ENCODE assay signal across 17 cellular contexts in the genomic region with DNA sequence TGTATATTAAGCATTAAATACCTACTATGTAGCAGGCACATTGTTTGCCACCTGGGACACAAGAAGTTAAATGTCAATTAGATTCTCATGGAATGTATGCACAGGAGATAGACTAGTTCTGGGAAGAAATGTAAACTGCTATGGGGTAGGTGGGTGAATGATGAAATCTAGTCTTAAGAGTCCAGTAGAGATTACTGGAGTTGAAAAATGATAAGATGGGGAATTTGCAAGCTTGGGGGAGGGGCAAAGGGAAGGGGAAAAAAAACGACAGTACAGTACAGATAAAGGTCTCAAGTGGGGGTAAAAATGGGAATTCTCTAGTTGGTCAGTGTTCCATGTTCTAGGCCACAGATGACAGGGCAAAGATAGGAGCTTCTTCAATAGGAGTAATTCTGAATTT.
DNase-seq lines count a peak whose midpoint lies in the region; ATAC-seq, FAIRE-seq and TF ChIP-seq lines count a peak whose summit lies in the region.
"Had no signal": no experiment of that assay in that cellular context is flagged by ENCODE, and none has a peak within 500 bp of the region (broad histone marks: within the 10 kb centered on the region; RNA-seq: fewer than 3 reads in every experiment).

No MANE protein-coding gene starts in this region.

- H3K9me2 ChIP-seq in GM23338 (ENCODE audit: insufficient read depth): no peaks in the 10 kb centered on the region
- no peaks in the 10 kb centered on the region for H3K9me2 ChIP-seq in Karpas-422 (replicated peaks; ENCODE audit: insufficient read depth, low read length)

- H3K4me1 ChIP-seq in GM23338 (ENCODE audit: insufficient read depth): no peaks in the 10 kb centered on the region
- peaks cover 22% of the 10 kb centered on the region for H3K4me1 ChIP-seq in Karpas-422 (ENCODE audit: low read length)
- H3K4me1 ChIP-seq in astrocyte (ENCODE audit: insufficient read depth, low read length): no peaks in the 10 kb centered on the region
- H3K4me1 ChIP-seq: BE2C had no signal

- POLR2A ChIA-PET in WTC11 (lab: Charles Lee): no interaction called here

- H3F3A ChIP-seq in GM23338 (replicated peaks; ENCODE audit: low read depth): no peaks in the 10 kb centered on the region

- H3K79me2 ChIP-seq in GM23338 (replicated peaks; ENCODE audit: insufficient read depth): no peaks in the 10 kb centered on the region
- peaks cover 23% of the 10 kb centered on the region for H3K79me2 ChIP-seq in Karpas-422 (ENCODE audit: low read length)
- H3K79me2 ChIP-seq in astrocyte (ENCODE audit: insufficient read depth, low read length): no peaks in the 10 kb centered on the region

- DNase-seq in GM23338 (ENCODE audit: low spot score) (no peak), Karpas-422 (no peak), astrocyte (ENCODE audit: low read depth) (no peak), mesothelial cell of epicardium (ENCODE audit: low spot score in 2 of 2, unreplicated experiment in 2 of 2) (no peak), WTC11 (ENCODE audit: low spot score) (no peak), GM03348 (ENCODE audit: low spot score) (no peak), MG63 (no peak), HUDEP-2 (lab: John Stamatoyannopoulos, UW; ENCODE audit: unreplicated experiment in 76 of 76) (no peak)
- DNase-seq: BE2C; CD8-positive, alpha-beta T cell; DMS53; GF-D8; GOT3; H9; HFFc6 had no signal

- H3K27me3 ChIP-seq in GM23338 (ENCODE audit: insufficient read depth) (no peaks in the 10 kb centered on the region), Karpas-422 (ENCODE audit: low read length) (no peaks in the 10 kb centered on the region), astrocyte (ENCODE audit: insufficient read depth, low read length) (no peaks in the 10 kb centered on the region), MG63 (no peaks in the 10 kb centered on the region)
- H3K27me3 ChIP-seq: BE2C had no signal

- FAIRE-seq in astrocyte (lab: Jason Lieb, UNC): peak; percentile 20
- FAIRE-seq: A204.1, HepG2 had no signal

- H3K9me3 ChIP-seq in Karpas-422 (ENCODE audit: low read length) (no peaks in the 10 kb centered on the region), astrocyte (ENCODE audit: insufficient read depth, low read depth, low read length) (no peaks in the 10 kb centered on the region), MG63 (no peaks in the 10 kb centered on the region)
- H3K9me3 ChIP-seq: BE2C had no signal

- no peak overlapping the region for H2AFZ ChIP-seq in GM23338
- no peak overlapping the region for H2AFZ ChIP-seq in Karpas-422 (ENCODE audit: low read length)
- no peak overlapping the region for H2AFZ ChIP-seq in astrocyte (ENCODE audit: low read depth, low read length)

- no peak overlapping the region for H3K4me2 ChIP-seq in GM23338
- no peak overlapping the region for H3K4me2 ChIP-seq in Karpas-422 (ENCODE audit: low read depth, low read length, poor library complexity, severe bottlenecking)
- no peak overlapping the region for H3K4me2 ChIP-seq in astrocyte (ENCODE audit: low read length)

- peaks cover 14% of the 10 kb centered on the region; the same call in 2 of the 3 replicates for H3K36me3 Mint-ChIP-seq in GM23338 (ENCODE audit: low read depth)
- H3K36me3 Mint-ChIP-seq in astrocyte (ENCODE audit: low read depth, unreplicated experiment): peaks cover 3% of the 10 kb centered on the region
- H3K36me3 Mint-ChIP-seq in mesothelial cell of epicardium: peaks cover 25% of the 10 kb centered on the region
- peaks cover 15% of the 10 kb centered on the region for H3K36me3 Mint-ChIP-seq in WTC11

- H3K27me3 Mint-ChIP-seq in GM23338 (ENCODE audit: insufficient read depth, low read depth, poor library complexity): peaks cover 2% of the 10 kb centered on the region
- H3K27me3 Mint-ChIP-seq in astrocyte (ENCODE audit: low read depth, unreplicated experiment): no peaks in the 10 kb centered on the region
- no peaks in the 10 kb centered on the region for H3K27me3 Mint-ChIP-seq in mesothelial cell of epicardium (ENCODE audit: low read depth)
- no peaks in the 10 kb centered on the region for H3K27me3 Mint-ChIP-seq in WTC11 (ENCODE audit: low read depth)

- no peak overlapping the region for H3K27ac ChIP-seq in GM23338 (ENCODE audit: low read depth)
- H3K27ac ChIP-seq in Karpas-422 (ENCODE audit: low read length): peak overlapping the region; percentile 44
- no peak overlapping the region for H3K27ac ChIP-seq in astrocyte (ENCODE audit: low read depth, low read length)

- H3K4me3 Mint-ChIP-seq in GM23338: no peak overlapping the region
- no peak overlapping the region for H3K4me3 Mint-ChIP-seq in astrocyte (ENCODE audit: unreplicated experiment)
- H3K4me3 Mint-ChIP-seq in mesothelial cell of epicardium: no peak overlapping the region
- no peak overlapping the region for H3K4me3 Mint-ChIP-seq in WTC11
- H3K4me3 Mint-ChIP-seq: CD8-positive, alpha-beta T cell; H9; HFFc6 had no signal

- H4K20me1 ChIP-seq in GM23338 (replicated peaks; ENCODE audit: insufficient read depth) (no peaks in the 10 kb centered on the region), Karpas-422 (ENCODE audit: insufficient read depth, low read depth, low read length) (no peaks in the 10 kb centered on the region), astrocyte (ENCODE audit: insufficient read depth, low read length) (no peaks in the 10 kb centered on the region)

- H3K27ac Mint-ChIP-seq in GM23338 (0 out of 2 replicates have a peak overlapping the region, but pooled peaks have one; percentile 17), astrocyte (ENCODE audit: unreplicated experiment) (no peak overlapping the region), mesothelial cell of epicardium (peak overlapping the region; percentile 48), WTC11 (no peak overlapping the region)
- H3K27ac Mint-ChIP-seq: CD8-positive, alpha-beta T cell; H9; HFFc6 had no signal

- H3K36me3 ChIP-seq in GM23338 (ENCODE audit: insufficient read depth): no peaks in the 10 kb centered on the region
- H3K36me3 ChIP-seq in Karpas-422 (ENCODE audit: insufficient read depth, low read length): peaks cover 16% of the 10 kb centered on the region
- H3K36me3 ChIP-seq in astrocyte (ENCODE audit: insufficient read depth, low read length): no peaks in the 10 kb centered on the region
- no peaks in the 10 kb centered on the region; the same call in 1 of the 2 replicates for H3K36me3 ChIP-seq in MG63

- H3K4me3 ChIP-seq in GM23338 (no peak overlapping the region), Karpas-422 (ENCODE audit: low read length) (no peak overlapping the region), astrocyte (ENCODE audit: insufficient read depth, low read depth, low read length) (no peak overlapping the region), MG63 (no peak overlapping the region)

- H3K4me1 Mint-ChIP-seq in GM23338 (peaks cover 2% of the 10 kb centered on the region; the same call in 2 of the 3 replicates), astrocyte (ENCODE audit: low read depth, unreplicated experiment) (peaks cover 2% of the 10 kb centered on the region), mesothelial cell of epicardium (peaks cover 63% of the 10 kb centered on the region), WTC11 (no peaks in the 10 kb centered on the region; the same call in 1 of the 2 replicates)
- H3K4me1 Mint-ChIP-seq: H9 had no signal

- CTCF ChIA-PET in WTC11 (lab: Charles Lee): interaction anchor here (1.3 to 1.5 kb wide), 2 partner anchors 8 to 53 kb away, joined by 4 to 5 read pairs; no protein-coding TSS in a partner anchor

- H3K9me3 Mint-ChIP-seq in GM23338 (no peaks in the 10 kb centered on the region), astrocyte (ENCODE audit: unreplicated experiment) (peaks cover 2% of the 10 kb centered on the region), mesothelial cell of epicardium (no peaks in the 10 kb centered on the region), WTC11 (no peaks in the 10 kb centered on the region; the same call in 1 of the 2 replicates)
- H3K9me3 Mint-ChIP-seq: CD8-positive, alpha-beta T cell; H9; HFFc6 had no signal

- no peak for ATAC-seq in GM23338
- no peak for ATAC-seq in WTC11
- ATAC-seq: CD8-positive, alpha-beta T cell; HepG2 had no signal

- no peak for TF ChIP-seq CTCF in GM23338 (conservative IDR thresholded peaks at IDR 0.05; ENCODE audit: low read depth in 2 of 2)
- no peak for TF ChIP-seq CTCF in astrocyte (IDR thresholded peaks at IDR 0.05; ENCODE audit: insufficient read depth, low read depth, low read length)
- no peak for TF ChIP-seq CTCF in mesothelial cell of epicardium (IDR thresholded peaks at IDR 0.05; ENCODE audit: unreplicated experiment)
- no peak for TF ChIP-seq CTCF in WTC11 (IDR thresholded peaks at IDR 0.05)

- no peak overlapping the region for H3K9ac ChIP-seq in Karpas-422 (ENCODE audit: low read length)
- no peak overlapping the region for H3K9ac ChIP-seq in astrocyte (ENCODE audit: low read length)

TF ChIP-seq in WTC11, 78 proteins besides CTCF, POLR2A, EP300 and RAD21 (continues in another document):
- TF ChIP-seq ETV6 (CRISPR knock-in tag; IDR thresholded peaks at IDR 0.05): no peak
- TF ChIP-seq, protein P1, sequence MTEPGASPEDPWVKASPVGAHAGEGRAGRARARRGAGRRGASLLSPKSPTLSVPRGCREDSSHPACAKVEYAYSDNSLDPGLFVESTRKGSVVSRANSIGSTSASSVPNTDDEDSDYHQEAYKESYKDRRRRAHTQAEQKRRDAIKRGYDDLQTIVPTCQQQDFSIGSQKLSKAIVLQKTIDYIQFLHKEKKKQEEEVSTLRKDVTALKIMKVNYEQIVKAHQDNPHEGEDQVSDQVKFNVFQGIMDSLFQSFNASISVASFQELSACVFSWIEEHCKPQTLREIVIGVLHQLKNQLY (CRISPR knock-in tag; IDR thresholded peaks at IDR 0.05): no peak
- TF ChIP-seq ATF1 (CRISPR knock-in tag; IDR thresholded peaks at IDR 0.05): no peak
- TF ChIP-seq, protein P2, sequence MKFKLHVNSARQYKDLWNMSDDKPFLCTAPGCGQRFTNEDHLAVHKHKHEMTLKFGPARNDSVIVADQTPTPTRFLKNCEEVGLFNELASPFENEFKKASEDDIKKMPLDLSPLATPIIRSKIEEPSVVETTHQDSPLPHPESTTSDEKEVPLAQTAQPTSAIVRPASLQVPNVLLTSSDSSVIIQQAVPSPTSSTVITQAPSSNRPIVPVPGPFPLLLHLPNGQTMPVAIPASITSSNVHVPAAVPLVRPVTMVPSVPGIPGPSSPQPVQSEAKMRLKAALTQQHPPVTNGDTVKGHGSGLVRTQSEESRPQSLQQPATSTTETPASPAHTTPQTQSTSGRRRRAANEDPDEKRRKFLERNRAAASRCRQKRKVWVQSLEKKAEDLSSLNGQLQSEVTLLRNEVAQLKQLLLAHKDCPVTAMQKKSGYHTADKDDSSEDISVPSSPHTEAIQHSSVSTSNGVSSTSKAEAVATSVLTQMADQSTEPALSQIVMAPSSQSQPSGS (CRISPR knock-in tag; IDR thresholded peaks at IDR 0.05; ENCODE audit: borderline replicate concordance, low read depth): no peak

Comparison
In these comparisons a context has a peak if more than half of its experiments do, and no peak if none do; other contexts are left out.
1. H3K27ac Mint-ChIP-seq: peak in GM23338 (single experiment) and mesothelial cell of epicardium (single experiment); none in astrocyte (single experiment) and WTC11 (single experiment).